In genomic region chr9:36562801-36563200, GRCh38 we compare ENCODE assay signal across 1 cellular context. TPM values are rescaled to one million over a fixed set of nuclear protein-coding genes. Genes with fewer than 3 reads are reported as not detected.
"Had no signal": no experiment of that assay in that cellular context is flagged by ENCODE, and none has a peak within 500 bp of the region (broad histone marks: within the 10 kb centered on the region; RNA-seq: fewer than 3 reads in every experiment).

No MANE protein-coding gene starts in this region.

RNA-seq across cellular contexts. Expression of gene MELK, which starts 9.9 kb away (rescaled TPM):
- polyA plus RNA-seq: naive thymus-derived CD4-positive, alpha-beta T cell had no signal
